In the genomic region with DNA sequence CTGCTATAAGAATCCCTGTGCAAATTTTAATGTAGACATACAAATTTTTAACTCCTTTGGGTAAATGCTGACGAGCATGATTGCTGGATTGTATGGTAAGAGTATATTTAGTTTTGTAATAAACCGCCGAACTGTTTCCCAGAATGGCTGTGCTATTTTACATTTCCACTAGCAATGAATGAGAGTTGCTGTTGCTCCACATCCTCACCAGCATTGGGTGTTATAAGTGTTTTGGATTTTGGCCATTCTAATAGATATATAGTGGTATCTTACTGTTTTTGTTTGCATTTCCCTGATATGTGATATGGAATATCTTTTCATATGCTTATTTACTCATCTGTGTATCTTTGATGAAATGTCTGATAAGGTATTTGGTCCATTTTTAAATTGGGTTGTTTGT, we compare ENCODE assay signal across 29 cellular contexts.
"Had no signal": no experiment of that assay in that cellular context is flagged by ENCODE, and none has a peak within 500 bp of the region (broad histone marks: within the 10 kb centered on the region; RNA-seq: fewer than 3 reads in every experiment).

No MANE protein-coding gene starts in this region.

- H3K27ac Mint-ChIP-seq: dendritic cell treated with granulocyte-macrophage colony-stimulating factor and Interleukin-4, amounts not matched to agents 40 ng/mL and 50 ng/mL, for 4 days; effector memory CD8-positive, alpha-beta T cell; endodermal cell; naive thymus-derived CD4-positive, alpha-beta T cell had no signal

- H3K27me3 Mint-ChIP-seq: dendritic cell treated with granulocyte-macrophage colony-stimulating factor and Interleukin-4, amounts not matched to agents 40 ng/mL and 50 ng/mL, for 4 days; effector memory CD8-positive, alpha-beta T cell; naive thymus-derived CD4-positive, alpha-beta T cell had no signal

- H3K4me3 Mint-ChIP-seq: dendritic cell treated with granulocyte-macrophage colony-stimulating factor and Interleukin-4, amounts not matched to agents 40 ng/mL and 50 ng/mL, for 4 days; effector memory CD8-positive, alpha-beta T cell; endodermal cell; immature natural killer cell; naive thymus-derived CD4-positive, alpha-beta T cell had no signal

- ATAC-seq: effector memory CD8-positive, alpha-beta T cell; esophagus mucosa; gastrocnemius medialis; heart left ventricle; left colon; left lobe of liver; lower lobe of right lung; naive thymus-derived CD4-positive, alpha-beta T cell had no signal

- H3K4me1 ChIP-seq: colonic mucosa, lower lobe of right lung had no signal

- H3K27me3 ChIP-seq: colonic mucosa, esophagus squamous epithelium, gastrocnemius medialis, heart left ventricle, hepatocyte had no signal

- FAIRE-seq: endometrium, kidney had no signal

- H3K27ac ChIP-seq: colonic mucosa, epithelial cell of prostate, esophagus squamous epithelium, gastrocnemius medialis, heart left ventricle, hepatocyte, left ventricle myocardium inferior, lower lobe of right lung had no signal

- H2AFZ ChIP-seq: hepatocyte had no signal

- H3K9me3 ChIP-seq: colonic mucosa, esophagus squamous epithelium, gastrocnemius medialis, heart left ventricle, left ventricle myocardium inferior, lower lobe of right lung had no signal

- H3K4me2 ChIP-seq: hepatocyte had no signal

- DNase-seq: colonic mucosa; cortex of kidney; effector CD8-positive, alpha-beta T cell; effector memory CD8-positive, alpha-beta T cell; endodermal cell; erythroblast; esophagus squamous epithelium; foreskin fibroblast; foreskin melanocyte; gastrocnemius medialis; glutamatergic neuron; heart left ventricle; hypothalamus; immature natural killer cell; islet precursor cell; kidney; kidney glomerular epithelial cell; left colon; left ventricle myocardium inferior; lower lobe of right lung; mesendoderm; midbrain; naive thymus-derived CD4-positive, alpha-beta T cell had no signal

- H3K4me3 ChIP-seq: colonic mucosa, esophagus squamous epithelium, gastrocnemius medialis, heart left ventricle, hepatocyte, left ventricle myocardium inferior, lower lobe of right lung had no signal

- H3K9me3 Mint-ChIP-seq: dendritic cell treated with granulocyte-macrophage colony-stimulating factor and Interleukin-4, amounts not matched to agents 40 ng/mL and 50 ng/mL, for 4 days; effector memory CD8-positive, alpha-beta T cell; endodermal cell; immature natural killer cell; naive thymus-derived CD4-positive, alpha-beta T cell had no signal

- H3K36me3 ChIP-seq: colonic mucosa, gastrocnemius medialis had no signal
